ENCODE assay signal across 9 cellular contexts in genomic region chr14:88559852-88560251, GRCh38. TPM values are rescaled to one million over a fixed set of nuclear protein-coding genes. Genes with fewer than 3 reads are reported as not detected.
DNase-seq lines count a peak whose midpoint lies in the region; ATAC-seq and TF ChIP-seq lines count a peak whose summit lies in the region.
"Had no signal": no experiment of that assay in that cellular context is flagged by ENCODE, and none has a peak within 500 bp of the region (broad histone marks: within the 10 kb centered on the region; RNA-seq: fewer than 3 reads in every experiment).

No MANE protein-coding gene starts in this region.

- peaks cover 0 to under 1% of the 10 kb centered on the region in 2 donors for H3K36me3 ChIP-seq in adrenal gland (replicated peaks in 1 of 2)
- H3K36me3 ChIP-seq in lower lobe of right lung = no peaks in the 10 kb centered on the region

- TF ChIP-seq CTCF in adrenal gland (IDR thresholded peaks at IDR 0.05) (peak in 5 of 6 experiments; percentile 22 to 55 (median 34)), lower lobe of right lung (IDR thresholded peaks at IDR 0.05) (peak; percentile 29)

- no peaks in the 10 kb centered on the region for H3K27me3 ChIP-seq in adrenal gland
- no peaks in the 10 kb centered on the region for H3K27me3 ChIP-seq in lower lobe of right lung (ENCODE audit: low read depth)

- H3K27me3 Mint-ChIP-seq in activated CD4-positive, alpha-beta memory T cell treated with anti-CD3 and anti-CD28 coated beads, Interleukin-2, amount 10 ng/mL, durations not matched to agents 7 days and 5 days = peaks cover 40% of the 10 kb centered on the region
- peaks cover 22% of the 10 kb centered on the region for H3K27me3 Mint-ChIP-seq in stimulated activated memory B cell treated with anti-CD40 and anti-IgM and Interleukin-4, amounts not matched to agents 10 μg/mL and 1 μg/mL and 100 μg/mL, for 72 hours

- no peak for ATAC-seq in lower lobe of right lung
- no peak for ATAC-seq in stimulated activated memory B cell treated with anti-CD40 and anti-IgM and Interleukin-4, amounts not matched to agents 10 μg/mL and 1 μg/mL and 100 μg/mL, for 72 hours

- no peaks in the 10 kb centered on the region for H3K9me3 ChIP-seq in adrenal gland (replicated peaks in 1 of 3)
- no peaks in the 10 kb centered on the region for H3K9me3 ChIP-seq in lower lobe of right lung

- WGBS in adrenal gland, 4 donors = 5 to 9% (median 6%) methylated on average over 1 of the region's 1 CpG

- no peak for TF ChIP-seq POLR2A in adrenal gland (IDR thresholded peaks at IDR 0.05)

- DNase-seq in COLO829 (ENCODE audit: low spot score) (peak; percentile 47), KBM-7 (peak; percentile 35), adrenal gland (peak in 1 of 7 donors; percentile 53), lower lobe of right lung (no peak), NOMO-1 treated with DMSO at 0.1 percent for 48 hours (lab: John Stamatoyannopoulos, UW; ENCODE audit: unreplicated experiment) (no peak)
- DNase-seq in activated CD4-positive, alpha-beta memory T cell treated with anti-CD3 and anti-CD28 coated beads, Interleukin-2, amount 10 ng/mL, durations not matched to agents 7 days and 5 days = no peak
- DNase-seq in activated effector memory CD4-positive, alpha-beta T cell treated with anti-CD3 and anti-CD28 coated beads, Interleukin-2, amount 50 U/mL, for 16 hours = no peak
- DNase-seq: NCI-H1436 had no signal

- in situ Hi-C loops in KBM-7 (cut with MboI; ENCODE audit: low pct_unique_long_range_greater_than_20kb, low sequenced_read_pairs) = no loop called here

- H3K36me3 Mint-ChIP-seq in activated CD4-positive, alpha-beta memory T cell treated with anti-CD3 and anti-CD28 coated beads, Interleukin-2, amount 10 ng/mL, durations not matched to agents 7 days and 5 days (ENCODE audit: low read depth) = peaks cover 8% of the 10 kb centered on the region
- no peaks in the 10 kb centered on the region for H3K36me3 Mint-ChIP-seq in stimulated activated memory B cell treated with anti-CD40 and anti-IgM and Interleukin-4, amounts not matched to agents 10 μg/mL and 1 μg/mL and 100 μg/mL, for 72 hours

- H3K4me3 ChIP-seq in adrenal gland (no peak overlapping the region), lower lobe of right lung (no peak overlapping the region)

- H3K4me3 Mint-ChIP-seq in activated CD4-positive, alpha-beta memory T cell treated with anti-CD3 and anti-CD28 coated beads, Interleukin-2, amount 10 ng/mL, durations not matched to agents 7 days and 5 days = no peak overlapping the region
- H3K4me3 Mint-ChIP-seq in stimulated activated memory B cell treated with anti-CD40 and anti-IgM and Interleukin-4, amounts not matched to agents 10 μg/mL and 1 μg/mL and 100 μg/mL, for 72 hours = no peak overlapping the region

- H3K27ac Mint-ChIP-seq in activated CD4-positive, alpha-beta memory T cell treated with anti-CD3 and anti-CD28 coated beads, Interleukin-2, amount 10 ng/mL, durations not matched to agents 7 days and 5 days = no peak overlapping the region
- no peak overlapping the region for H3K27ac Mint-ChIP-seq in stimulated activated memory B cell treated with anti-CD40 and anti-IgM and Interleukin-4, amounts not matched to agents 10 μg/mL and 1 μg/mL and 100 μg/mL, for 72 hours

- H3K9me3 Mint-ChIP-seq in activated CD4-positive, alpha-beta memory T cell treated with anti-CD3 and anti-CD28 coated beads, Interleukin-2, amount 10 ng/mL, durations not matched to agents 7 days and 5 days = no peaks in the 10 kb centered on the region
- no peaks in the 10 kb centered on the region for H3K9me3 Mint-ChIP-seq in stimulated activated memory B cell treated with anti-CD40 and anti-IgM and Interleukin-4, amounts not matched to agents 10 μg/mL and 1 μg/mL and 100 μg/mL, for 72 hours

- CTCF ChIA-PET in activated CD4-positive, alpha-beta memory T cell treated with anti-CD3 and anti-CD28 coated beads, Interleukin-2, amount 10 ng/mL, durations not matched to agents 7 days and 5 days (lab: Charles Lee) = interaction anchor here (1.1 to 1.2 kb wide), 2 partner anchors 66 to 371 kb away, joined by 3 to 7 read pairs; no protein-coding TSS in a partner anchor

- peaks cover 8 to 24% of the 10 kb centered on the region in 2 donors for H3K4me1 ChIP-seq in adrenal gland (replicated peaks in 1 of 2)
- H3K4me1 ChIP-seq in lower lobe of right lung = peaks cover 14% of the 10 kb centered on the region

- H3K4me1 Mint-ChIP-seq in activated CD4-positive, alpha-beta memory T cell treated with anti-CD3 and anti-CD28 coated beads, Interleukin-2, amount 10 ng/mL, durations not matched to agents 7 days and 5 days = peaks cover 52% of the 10 kb centered on the region
- H3K4me1 Mint-ChIP-seq in stimulated activated memory B cell treated with anti-CD40 and anti-IgM and Interleukin-4, amounts not matched to agents 10 μg/mL and 1 μg/mL and 100 μg/mL, for 72 hours = peaks cover 21% of the 10 kb centered on the region

- POLR2A ChIA-PET in activated CD4-positive, alpha-beta memory T cell treated with anti-CD3 and anti-CD28 coated beads, Interleukin-2, amount 10 ng/mL, durations not matched to agents 7 days and 5 days (lab: Charles Lee) = no interaction called here

- no peak overlapping the region for H3K27ac ChIP-seq in adrenal gland
- H3K27ac ChIP-seq in lower lobe of right lung = no peak overlapping the region

- intact Hi-C loops in adrenal gland (cut with DNase I) = loop anchor here in 1 of 2 donors (10.0 kb wide), 1 partner anchor 375 kb away; no protein-coding TSS in a partner anchor
- intact Hi-C loops in lower lobe of right lung (cut with DNase I) = no loop called here

RNA-seq across cellular contexts. Expression of gene ZC3H14, which starts 3.0 kb away (rescaled TPM):
- 10 to 100 TPM; 36.9 to 91.6 (median 53.3) TPM for total RNA-seq in adrenal gland
- polyA plus RNA-seq in adrenal gland = 10 to 100 TPM; 26.5 to 58.0 (median 43.7) TPM
- total RNA-seq in lower lobe of right lung = 67.3 TPM
- 10 to 100 TPM; 33.1 to 37.4 TPM for total RNA-seq in activated CD4-positive, alpha-beta memory T cell treated with anti-CD3 and anti-CD28 coated beads, Interleukin-2, amount 10 ng/mL, durations not matched to agents 7 days and 5 days

RNA-seq across cellular contexts. Expression of gene PTPN21, which starts 5.0 kb away (rescaled TPM):
- 10 to 100 TPM in 7 of 8 donors, 1 to 10 TPM in 1; 8.6 to 21.3 (median 13.7) TPM for total RNA-seq in adrenal gland
- 1 to 10 TPM; 3.7 to 9.1 (median 5.6) TPM for polyA plus RNA-seq in adrenal gland
- 47.6 TPM for total RNA-seq in lower lobe of right lung
- not detected for total RNA-seq in activated CD4-positive, alpha-beta memory T cell treated with anti-CD3 and anti-CD28 coated beads, Interleukin-2, amount 10 ng/mL, durations not matched to agents 7 days and 5 days

Comparison
In these comparisons a context has a peak if more than half of its experiments do, and no peak if none do; other contexts are left out.
1. DNase-seq: peak in COLO829 (single experiment) and KBM-7 (single experiment); none in lower lobe of right lung (single experiment), activated CD4-positive, alpha-beta memory T cell treated with anti-CD3 and anti-CD28 coated beads, Interleukin-2, amount 10 ng/mL, durations not matched to agents 7 days and 5 days (single experiment), NOMO-1 treated with DMSO at 0.1 percent for 48 hours (single experiment) and activated effector memory CD4-positive, alpha-beta T cell treated with anti-CD3 and anti-CD28 coated beads, Interleukin-2, amount 50 U/mL, for 16 hours (single experiment).
2. RNA of gene PTPN21, which starts 5.0 kb away (total RNA-seq): 47.6 TPM in lower lobe of right lung (single experiment) and 8.6 to 21.3 TPM in adrenal gland; not detected in activated CD4-positive, alpha-beta memory T cell treated with anti-CD3 and anti-CD28 coated beads, Interleukin-2, amount 10 ng/mL, durations not matched to agents 7 days and 5 days; every median in the first group is over 4 times any median in the second.